8 cellular contexts compared by ENCODE assay signal in the genomic region with DNA sequence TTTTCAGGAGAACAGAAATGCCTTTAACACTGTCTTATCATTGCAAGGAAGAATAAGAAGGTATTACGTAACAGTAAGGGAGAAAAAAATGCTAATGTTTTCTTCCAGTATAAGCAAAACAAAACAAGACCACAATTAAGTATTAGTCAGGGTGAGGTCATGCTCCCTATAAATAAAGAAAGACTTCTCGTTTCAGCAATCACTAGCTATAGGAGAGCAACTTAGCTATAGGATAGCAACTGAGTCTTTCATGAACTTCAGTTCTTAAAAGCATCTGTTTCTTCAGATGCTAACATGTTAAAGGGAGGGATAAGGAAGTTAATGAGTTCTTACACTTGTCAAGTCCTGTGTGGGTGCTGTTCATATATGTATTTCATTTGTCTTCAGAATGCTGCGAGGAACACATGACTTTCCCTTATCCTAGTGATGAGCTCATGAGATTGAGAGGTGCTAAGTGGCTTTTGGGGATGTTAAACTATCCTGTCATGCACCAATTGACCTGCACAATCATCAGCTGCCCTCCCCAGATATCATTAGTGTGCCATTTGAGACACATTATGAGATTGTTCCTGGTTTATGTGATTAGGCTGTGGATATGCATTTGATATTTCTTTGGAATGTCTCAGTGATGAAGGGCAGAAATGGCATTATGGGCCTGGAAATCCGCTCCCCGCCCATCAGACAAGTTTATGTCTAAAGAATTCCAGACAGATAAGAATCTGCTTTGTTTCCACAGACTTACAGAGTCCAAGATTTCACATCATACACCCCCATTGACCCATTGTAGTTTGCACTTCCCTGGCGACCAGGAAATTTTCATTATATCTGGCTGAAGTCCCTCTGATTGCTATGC. TPM values are rescaled to one million over a fixed set of nuclear protein-coding genes. Genes with fewer than 3 reads are reported as not detected.
DNase-seq lines count a peak whose midpoint lies in the region; ATAC-seq and TF ChIP-seq lines count a peak whose summit lies in the region.

No MANE protein-coding gene starts in this region.

- no peaks in the 10 kb centered on the region for H3K27me3 ChIP-seq in GM23248 (replicated peaks; ENCODE audit: insufficient read depth)
- no peaks in the 10 kb centered on the region for H3K27me3 ChIP-seq in PC-3 (ENCODE audit: low read length)

- H3K9ac ChIP-seq in GM23248 (peak overlapping the region; percentile 17; the same call in 1 of the 2 replicates), PC-3 (ENCODE audit: low read length) (no peak overlapping the region)

- H3K27me3 Mint-ChIP-seq in WTC11 (ENCODE audit: low read depth) = no peaks in the 10 kb centered on the region

- H3K27ac Mint-ChIP-seq in WTC11 = no peak overlapping the region

- peak overlapping the region; percentile 80 for H3K27ac ChIP-seq in GM23248
- H3K27ac ChIP-seq in PC-3 (ENCODE audit: low read length) = 0 out of 2 replicates have a peak overlapping the region, but pooled peaks have one; percentile 9

- H3K9me2 ChIP-seq in GM23248 (ENCODE audit: insufficient read depth) (no peaks in the 10 kb centered on the region), PC-3 (replicated peaks; ENCODE audit: low read length) (no peaks in the 10 kb centered on the region)

- TSS peak; percentile 66 for BruUV-seq in PC-3 (replicated peaks; lab: Mats Ljungman, UMichigan)

- no peaks in the 10 kb centered on the region for H4K20me1 ChIP-seq in GM23248 (ENCODE audit: insufficient read depth)
- H4K20me1 ChIP-seq in PC-3 (ENCODE audit: low read length) = no peaks in the 10 kb centered on the region

- 27 to 32% methylated on average over 6 of the region's 6 CpGs for WGBS in GM23248 (ENCODE audit: low coverage in 1 of 2, low lambda C conversion rate in 2 of 2, missing lambda C conversion rate in 2 of 2), 2 experiments

- peaks cover 31% of the 10 kb centered on the region for H3K4me1 Mint-ChIP-seq in WTC11

- H3K4me3 ChIP-seq in GM23248 (peak overlapping the region; percentile 5; the same call in 1 of the 2 replicates), PC-3 (ENCODE audit: low read length) (no peak overlapping the region), fibroblast of mammary gland (ENCODE audit: control insufficient read depth, low read depth, low read length) (no peak overlapping the region)

- peaks cover 39% of the 10 kb centered on the region for H3K36me3 ChIP-seq in GM23248 (ENCODE audit: low read depth)
- H3K36me3 ChIP-seq in PC-3 (ENCODE audit: low read depth, low read length) = no peaks in the 10 kb centered on the region

- H3K4me2 ChIP-seq in GM23248 (ENCODE audit: unreplicated experiment) = peak overlapping the region; percentile 63
- H3K4me2 ChIP-seq in PC-3 (ENCODE audit: low read length) = peak overlapping the region; percentile 49

- peak; percentile 62 for ATAC-seq in PC-3
- peak; percentile 38 for ATAC-seq in sciatic nerve
- no peak for ATAC-seq in WTC11

- POLR2A ChIA-PET in PC-3 (lab: Charles Lee; ENCODE audit: unreplicated experiment) = interaction anchor here (0.6 kb wide), 1 partner anchor 38 kb away, joined by 3 read pairs; a partner anchor contains a TSS
- POLR2A ChIA-PET in WTC11 (lab: Charles Lee) = no interaction called here

- H3F3A ChIP-seq in GM23248 (ENCODE audit: insufficient read depth) (peaks cover 89% of the 10 kb centered on the region), PC-3 (ENCODE audit: low read length, unreplicated experiment) (no peaks in the 10 kb centered on the region)

- no peak overlapping the region for H3K4me3 Mint-ChIP-seq in WTC11

- no peaks in the 10 kb centered on the region for H3K36me3 Mint-ChIP-seq in WTC11

- peaks cover under 1% of the 10 kb centered on the region for H3K9me3 Mint-ChIP-seq in WTC11

- TF ChIP-seq CTCF in PC-3 (conservative IDR thresholded peaks at IDR 0.05; ENCODE audit: low read depth, low read length) (no peak), fibroblast of mammary gland (conservative IDR thresholded peaks at IDR 0.05; ENCODE audit: control insufficient read depth, insufficient read depth, low read depth, low read length) (no peak), WTC11 (IDR thresholded peaks at IDR 0.05) (no peak)

- H3K79me2 ChIP-seq in GM23248 (ENCODE audit: insufficient read depth) = peaks cover 78% of the 10 kb centered on the region
- no peaks in the 10 kb centered on the region for H3K79me2 ChIP-seq in PC-3 (ENCODE audit: low read length)

- DNase-seq in GM23248 (peak; percentile 91), PC-3 (peak; percentile 83), fibroblast of mammary gland (ENCODE audit: low read depth) (peak; percentile 94), sciatic nerve (ENCODE audit: low spot score) (no peak), HuH-7.5 (ENCODE audit: low spot score) (no peak), Ammon's horn (ENCODE audit: low spot score) (no peak), WTC11 (ENCODE audit: low spot score) (no peak), T-helper 9 cell (no peak)

- H3K4me1 ChIP-seq in GM23248 (ENCODE audit: insufficient read depth) (peaks cover 73% of the 10 kb centered on the region), PC-3 (ENCODE audit: insufficient read depth, low read length) (peaks cover 39% of the 10 kb centered on the region)

- H3K9me3 ChIP-seq in GM23248 (ENCODE audit: low read depth) = no peaks in the 10 kb centered on the region
- H3K9me3 ChIP-seq in PC-3 (ENCODE audit: low read length) = no peaks in the 10 kb centered on the region

- CTCF ChIA-PET in PC-3 (lab: Charles Lee) (interaction anchor here (0.7 kb wide), 1 partner anchor 509 kb away, joined by 3 read pairs; no protein-coding TSS in a partner anchor), WTC11 (lab: Charles Lee) (interaction anchor here (1.1 kb wide), 1 partner anchor 37 kb away, joined by 3 read pairs; no protein-coding TSS in a partner anchor)

- in situ Hi-C loops in GM23248 (cut with MboI) = no loop called here

- intact Hi-C loops in PC-3 (cut with micrococcal nuclease) (no loop called here), sciatic nerve (cut with DNase I) (no loop called here)

- H2AFZ ChIP-seq in GM23248 (no peak overlapping the region), PC-3 (ENCODE audit: low read length) (no peak overlapping the region)

TF ChIP-seq in WTC11, 78 proteins besides CTCF, POLR2A, EP300 and RAD21 (continues in another document):
- TF ChIP-seq ZNF416 (CRISPR knock-in tag; IDR thresholded peaks at IDR 0.05) = no peak
- TF ChIP-seq, protein P1, sequence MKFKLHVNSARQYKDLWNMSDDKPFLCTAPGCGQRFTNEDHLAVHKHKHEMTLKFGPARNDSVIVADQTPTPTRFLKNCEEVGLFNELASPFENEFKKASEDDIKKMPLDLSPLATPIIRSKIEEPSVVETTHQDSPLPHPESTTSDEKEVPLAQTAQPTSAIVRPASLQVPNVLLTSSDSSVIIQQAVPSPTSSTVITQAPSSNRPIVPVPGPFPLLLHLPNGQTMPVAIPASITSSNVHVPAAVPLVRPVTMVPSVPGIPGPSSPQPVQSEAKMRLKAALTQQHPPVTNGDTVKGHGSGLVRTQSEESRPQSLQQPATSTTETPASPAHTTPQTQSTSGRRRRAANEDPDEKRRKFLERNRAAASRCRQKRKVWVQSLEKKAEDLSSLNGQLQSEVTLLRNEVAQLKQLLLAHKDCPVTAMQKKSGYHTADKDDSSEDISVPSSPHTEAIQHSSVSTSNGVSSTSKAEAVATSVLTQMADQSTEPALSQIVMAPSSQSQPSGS (CRISPR knock-in tag; IDR thresholded peaks at IDR 0.05; ENCODE audit: borderline replicate concordance, low read depth) = no peak
- TF ChIP-seq, protein P2, sequence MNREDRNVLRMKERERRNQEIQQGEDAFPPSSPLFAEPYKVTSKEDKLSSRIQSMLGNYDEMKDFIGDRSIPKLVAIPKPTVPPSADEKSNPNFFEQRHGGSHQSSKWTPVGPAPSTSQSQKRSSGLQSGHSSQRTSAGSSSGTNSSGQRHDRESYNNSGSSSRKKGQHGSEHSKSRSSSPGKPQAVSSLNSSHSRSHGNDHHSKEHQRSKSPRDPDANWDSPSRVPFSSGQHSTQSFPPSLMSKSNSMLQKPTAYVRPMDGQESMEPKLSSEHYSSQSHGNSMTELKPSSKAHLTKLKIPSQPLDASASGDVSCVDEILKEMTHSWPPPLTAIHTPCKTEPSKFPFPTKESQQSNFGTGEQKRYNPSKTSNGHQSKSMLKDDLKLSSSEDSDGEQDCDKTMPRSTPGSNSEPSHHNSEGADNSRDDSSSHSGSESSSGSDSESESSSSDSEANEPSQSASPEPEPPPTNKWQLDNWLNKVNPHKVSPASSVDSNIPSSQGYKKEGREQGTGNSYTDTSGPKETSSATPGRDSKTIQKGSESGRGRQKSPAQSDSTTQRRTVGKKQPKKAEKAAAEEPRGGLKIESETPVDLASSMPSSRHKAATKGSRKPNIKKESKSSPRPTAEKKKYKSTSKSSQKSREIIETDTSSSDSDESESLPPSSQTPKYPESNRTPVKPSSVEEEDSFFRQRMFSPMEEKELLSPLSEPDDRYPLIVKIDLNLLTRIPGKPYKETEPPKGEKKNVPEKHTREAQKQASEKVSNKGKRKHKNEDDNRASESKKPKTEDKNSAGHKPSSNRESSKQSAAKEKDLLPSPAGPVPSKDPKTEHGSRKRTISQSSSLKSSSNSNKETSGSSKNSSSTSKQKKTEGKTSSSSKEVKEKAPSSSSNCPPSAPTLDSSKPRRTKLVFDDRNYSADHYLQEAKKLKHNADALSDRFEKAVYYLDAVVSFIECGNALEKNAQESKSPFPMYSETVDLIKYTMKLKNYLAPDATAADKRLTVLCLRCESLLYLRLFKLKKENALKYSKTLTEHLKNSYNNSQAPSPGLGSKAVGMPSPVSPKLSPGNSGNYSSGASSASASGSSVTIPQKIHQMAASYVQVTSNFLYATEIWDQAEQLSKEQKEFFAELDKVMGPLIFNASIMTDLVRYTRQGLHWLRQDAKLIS (CRISPR knock-in tag; IDR thresholded peaks at IDR 0.05; ENCODE audit: borderline replicate concordance) = no peak
- no peak for TF ChIP-seq ZNF396 (CRISPR knock-in tag; IDR thresholded peaks at IDR 0.05; ENCODE audit: borderline replicate concordance)
- no peak for TF ChIP-seq NFATC4 (CRISPR knock-in tag; IDR thresholded peaks at IDR 0.05)
- TF ChIP-seq GTF2I (CRISPR knock-in tag; conservative IDR thresholded peaks at IDR 0.05) = no peak
- TF ChIP-seq, protein P3, sequence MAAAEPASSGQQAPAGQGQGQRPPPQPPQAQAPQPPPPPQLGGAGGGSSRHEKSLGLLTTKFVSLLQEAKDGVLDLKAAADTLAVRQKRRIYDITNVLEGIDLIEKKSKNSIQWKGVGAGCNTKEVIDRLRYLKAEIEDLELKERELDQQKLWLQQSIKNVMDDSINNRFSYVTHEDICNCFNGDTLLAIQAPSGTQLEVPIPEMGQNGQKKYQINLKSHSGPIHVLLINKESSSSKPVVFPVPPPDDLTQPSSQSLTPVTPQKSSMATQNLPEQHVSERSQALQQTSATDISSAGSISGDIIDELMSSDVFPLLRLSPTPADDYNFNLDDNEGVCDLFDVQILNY (CRISPR knock-in tag; IDR thresholded peaks at IDR 0.05) = no peak
- no peak for TF ChIP-seq TEAD4 (CRISPR knock-in tag; IDR thresholded peaks at IDR 0.05)
- TF ChIP-seq ZBTB21 (CRISPR knock-in tag; IDR thresholded peaks at IDR 0.05; ENCODE audit: borderline replicate concordance) = no peak
- no peak for TF ChIP-seq TP53 (CRISPR knock-in tag; IDR thresholded peaks at IDR 0.05)
- TF ChIP-seq HMGA2 (CRISPR knock-in tag; IDR thresholded peaks at IDR 0.05) = no peak

RNA-seq across cellular contexts. Expression of a gene that starts 37.4 kb away (rescaled TPM):
- 429 and 440 TPM in 2 replicates for total RNA-seq in GM23248 (2014; rRNA removed; shearing (Covaris generic))
- polyA plus RNA-seq in GM23248 (2016; fragmentation: Nextera tagmentation; extraction: Ambion mirVana) = 331 and 339 TPM in 2 replicates
- total RNA-seq in PC-3 (2014; rRNA removed) = 9.4 and 18.3 TPM in 2 replicates
- total RNA-seq in sciatic nerve = 332 TPM
- 1.6 to 2.6 TPM (median 1.7 TPM) in 3 replicates for total RNA-seq in WTC11 (2021)

Comparison
In these comparisons a context has a peak if more than half of its experiments do, and no peak if none do; other contexts are left out.
1. DNase-seq: peak in GM23248 (single experiment), PC-3 (single experiment) and fibroblast of mammary gland (single experiment); none in sciatic nerve (single experiment), HuH-7.5 (single experiment), Ammon's horn (single experiment), WTC11 (single experiment) and T-helper 9 cell (single experiment).
2. RNA of a gene that starts 37.4 kb away (total RNA-seq): 429 to 440 TPM in GM23248 and 332 TPM in sciatic nerve (single experiment); 9.4 to 18.3 TPM in PC-3 and 1.6 to 2.6 TPM in WTC11; every median in the first group is over 10 times any median in the second.